Comparison of ENCODE assay signal across 1 cellular context in the genomic region with DNA sequence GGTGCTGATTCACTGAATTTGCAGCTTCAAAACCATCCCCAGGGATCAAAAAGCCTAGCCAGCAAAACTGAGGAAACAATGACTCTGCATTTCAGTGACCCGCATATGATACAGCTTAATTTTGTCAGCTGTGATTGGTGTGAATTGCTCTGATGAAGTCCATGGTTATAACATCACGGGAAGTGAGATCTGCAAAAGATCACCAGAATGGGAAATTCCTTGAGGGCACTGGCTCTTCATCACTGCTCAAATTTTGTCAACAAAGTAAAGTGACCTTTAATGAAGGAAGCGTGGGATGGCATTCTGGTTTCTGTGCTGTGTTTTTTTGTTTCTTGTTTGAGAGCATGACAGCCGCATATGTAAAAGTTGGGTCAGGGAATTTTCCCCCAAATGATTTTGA.
TF ChIP-seq lines count a peak whose summit lies in the region.

No MANE protein-coding gene starts in this region.

TF ChIP-seq in GM23338, 12 proteins besides CTCF, POLR2A, EP300 and RAD21 (continued from another document):
- TF ChIP-seq, protein P1, sequence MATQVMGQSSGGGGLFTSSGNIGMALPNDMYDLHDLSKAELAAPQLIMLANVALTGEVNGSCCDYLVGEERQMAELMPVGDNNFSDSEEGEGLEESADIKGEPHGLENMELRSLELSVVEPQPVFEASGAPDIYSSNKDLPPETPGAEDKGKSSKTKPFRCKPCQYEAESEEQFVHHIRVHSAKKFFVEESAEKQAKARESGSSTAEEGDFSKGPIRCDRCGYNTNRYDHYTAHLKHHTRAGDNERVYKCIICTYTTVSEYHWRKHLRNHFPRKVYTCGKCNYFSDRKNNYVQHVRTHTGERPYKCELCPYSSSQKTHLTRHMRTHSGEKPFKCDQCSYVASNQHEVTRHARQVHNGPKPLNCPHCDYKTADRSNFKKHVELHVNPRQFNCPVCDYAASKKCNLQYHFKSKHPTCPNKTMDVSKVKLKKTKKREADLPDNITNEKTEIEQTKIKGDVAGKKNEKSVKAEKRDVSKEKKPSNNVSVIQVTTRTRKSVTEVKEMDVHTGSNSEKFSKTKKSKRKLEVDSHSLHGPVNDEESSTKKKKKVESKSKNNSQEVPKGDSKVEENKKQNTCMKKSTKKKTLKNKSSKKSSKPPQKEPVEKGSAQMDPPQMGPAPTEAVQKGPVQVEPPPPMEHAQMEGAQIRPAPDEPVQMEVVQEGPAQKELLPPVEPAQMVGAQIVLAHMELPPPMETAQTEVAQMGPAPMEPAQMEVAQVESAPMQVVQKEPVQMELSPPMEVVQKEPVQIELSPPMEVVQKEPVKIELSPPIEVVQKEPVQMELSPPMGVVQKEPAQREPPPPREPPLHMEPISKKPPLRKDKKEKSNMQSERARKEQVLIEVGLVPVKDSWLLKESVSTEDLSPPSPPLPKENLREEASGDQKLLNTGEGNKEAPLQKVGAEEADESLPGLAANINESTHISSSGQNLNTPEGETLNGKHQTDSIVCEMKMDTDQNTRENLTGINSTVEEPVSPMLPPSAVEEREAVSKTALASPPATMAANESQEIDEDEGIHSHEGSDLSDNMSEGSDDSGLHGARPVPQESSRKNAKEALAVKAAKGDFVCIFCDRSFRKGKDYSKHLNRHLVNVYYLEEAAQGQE (IDR thresholded peaks at IDR 0.05; ENCODE audit: unreplicated experiment): no peak
- TF ChIP-seq, protein P2, sequence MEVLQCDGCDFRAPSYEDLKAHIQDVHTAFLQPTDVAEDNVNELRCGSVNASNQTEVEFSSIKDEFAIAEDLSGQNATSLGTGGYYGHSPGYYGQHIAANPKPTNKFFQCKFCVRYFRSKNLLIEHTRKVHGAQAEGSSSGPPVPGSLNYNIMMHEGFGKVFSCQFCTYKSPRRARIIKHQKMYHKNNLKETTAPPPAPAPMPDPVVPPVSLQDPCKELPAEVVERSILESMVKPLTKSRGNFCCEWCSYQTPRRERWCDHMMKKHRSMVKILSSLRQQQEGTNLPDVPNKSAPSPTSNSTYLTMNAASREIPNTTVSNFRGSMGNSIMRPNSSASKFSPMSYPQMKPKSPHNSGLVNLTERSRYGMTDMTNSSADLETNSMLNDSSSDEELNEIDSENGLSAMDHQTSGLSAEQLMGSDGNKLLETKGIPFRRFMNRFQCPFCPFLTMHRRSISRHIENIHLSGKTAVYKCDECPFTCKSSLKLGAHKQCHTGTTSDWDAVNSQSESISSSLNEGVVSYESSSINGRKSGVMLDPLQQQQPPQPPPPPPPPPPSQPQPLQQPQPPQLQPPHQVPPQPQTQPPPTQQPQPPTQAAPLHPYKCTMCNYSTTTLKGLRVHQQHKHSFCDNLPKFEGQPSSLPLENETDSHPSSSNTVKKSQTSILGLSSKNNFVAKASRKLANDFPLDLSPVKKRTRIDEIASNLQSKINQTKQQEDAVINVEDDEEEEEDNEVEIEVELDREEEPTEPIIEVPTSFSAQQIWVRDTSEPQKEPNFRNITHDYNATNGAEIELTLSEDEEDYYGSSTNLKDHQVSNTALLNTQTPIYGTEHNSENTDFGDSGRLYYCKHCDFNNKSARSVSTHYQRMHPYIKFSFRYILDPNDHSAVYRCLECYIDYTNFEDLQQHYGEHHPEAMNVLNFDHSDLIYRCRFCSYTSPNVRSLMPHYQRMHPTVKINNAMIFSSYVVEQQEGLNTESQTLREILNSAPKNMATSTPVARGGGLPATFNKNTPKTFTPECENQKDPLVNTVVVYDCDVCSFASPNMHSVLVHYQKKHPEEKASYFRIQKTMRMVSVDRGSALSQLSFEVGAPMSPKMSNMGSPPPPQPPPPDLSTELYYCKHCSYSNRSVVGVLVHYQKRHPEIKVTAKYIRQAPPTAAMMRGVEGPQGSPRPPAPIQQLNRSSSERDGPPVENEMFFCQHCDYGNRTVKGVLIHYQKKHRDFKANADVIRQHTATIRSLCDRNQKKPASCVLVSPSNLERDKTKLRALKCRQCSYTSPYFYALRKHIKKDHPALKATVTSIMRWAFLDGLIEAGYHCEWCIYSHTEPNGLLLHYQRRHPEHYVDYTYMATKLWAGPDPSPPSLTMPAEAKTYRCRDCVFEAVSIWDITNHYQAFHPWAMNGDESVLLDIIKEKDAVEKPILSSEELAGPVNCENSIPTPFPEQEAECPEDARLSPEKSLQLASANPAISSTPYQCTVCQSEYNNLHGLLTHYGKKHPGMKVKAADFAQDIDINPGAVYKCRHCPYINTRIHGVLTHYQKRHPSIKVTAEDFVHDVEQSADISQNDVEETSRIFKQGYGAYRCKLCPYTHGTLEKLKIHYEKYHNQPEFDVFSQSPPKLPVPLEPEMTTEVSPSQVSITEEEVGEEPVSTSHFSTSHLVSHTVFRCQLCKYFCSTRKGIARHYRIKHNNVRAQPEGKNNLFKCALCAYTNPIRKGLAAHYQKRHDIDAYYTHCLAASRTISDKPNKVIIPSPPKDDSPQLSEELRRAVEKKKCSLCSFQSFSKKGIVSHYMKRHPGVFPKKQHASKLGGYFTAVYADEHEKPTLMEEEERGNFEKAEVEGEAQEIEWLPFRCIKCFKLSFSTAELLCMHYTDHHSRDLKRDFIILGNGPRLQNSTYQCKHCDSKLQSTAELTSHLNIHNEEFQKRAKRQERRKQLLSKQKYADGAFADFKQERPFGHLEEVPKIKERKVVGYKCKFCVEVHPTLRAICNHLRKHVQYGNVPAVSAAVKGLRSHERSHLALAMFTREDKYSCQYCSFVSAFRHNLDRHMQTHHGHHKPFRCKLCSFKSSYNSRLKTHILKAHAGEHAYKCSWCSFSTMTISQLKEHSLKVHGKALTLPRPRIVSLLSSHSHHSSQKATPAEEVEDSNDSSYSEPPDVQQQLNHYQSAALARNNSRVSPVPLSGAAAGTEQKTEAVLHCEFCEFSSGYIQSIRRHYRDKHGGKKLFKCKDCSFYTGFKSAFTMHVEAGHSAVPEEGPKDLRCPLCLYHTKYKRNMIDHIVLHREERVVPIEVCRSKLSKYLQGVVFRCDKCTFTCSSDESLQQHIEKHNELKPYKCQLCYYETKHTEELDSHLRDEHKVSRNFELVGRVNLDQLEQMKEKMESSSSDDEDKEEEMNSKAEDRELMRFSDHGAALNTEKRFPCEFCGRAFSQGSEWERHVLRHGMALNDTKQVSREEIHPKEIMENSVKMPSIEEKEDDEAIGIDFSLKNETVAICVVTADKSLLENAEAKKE (CRISPR knock-in tag; IDR thresholded peaks at IDR 0.05): no peak
- TF ChIP-seq, protein P3, sequence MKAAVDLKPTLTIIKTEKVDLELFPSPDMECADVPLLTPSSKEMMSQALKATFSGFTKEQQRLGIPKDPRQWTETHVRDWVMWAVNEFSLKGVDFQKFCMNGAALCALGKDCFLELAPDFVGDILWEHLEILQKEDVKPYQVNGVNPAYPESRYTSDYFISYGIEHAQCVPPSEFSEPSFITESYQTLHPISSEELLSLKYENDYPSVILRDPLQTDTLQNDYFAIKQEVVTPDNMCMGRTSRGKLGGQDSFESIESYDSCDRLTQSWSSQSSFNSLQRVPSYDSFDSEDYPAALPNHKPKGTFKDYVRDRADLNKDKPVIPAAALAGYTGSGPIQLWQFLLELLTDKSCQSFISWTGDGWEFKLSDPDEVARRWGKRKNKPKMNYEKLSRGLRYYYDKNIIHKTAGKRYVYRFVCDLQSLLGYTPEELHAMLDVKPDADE (IDR thresholded peaks at IDR 0.05): no peak
